ENCODE assay signal across 9 cellular contexts in the genomic region with DNA sequence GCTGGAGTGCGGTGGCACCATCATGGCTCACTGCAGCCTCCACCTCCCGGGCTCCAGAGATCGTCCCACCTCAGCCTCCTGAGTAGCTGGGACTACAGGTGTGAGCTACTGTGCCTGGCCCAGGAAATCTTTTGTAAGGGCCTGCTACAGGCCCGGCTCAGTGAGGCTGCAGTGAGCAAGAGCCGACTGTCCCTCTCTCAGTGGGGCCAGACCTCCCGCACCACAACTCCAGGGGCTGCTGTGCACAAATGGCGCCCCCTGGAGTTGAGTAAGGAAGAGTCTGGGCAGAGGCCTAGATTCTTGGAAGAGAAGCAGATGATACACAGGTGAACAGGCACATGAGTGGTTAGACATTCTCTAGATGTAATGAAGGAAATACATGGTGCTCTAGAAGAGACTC. TPM values are rescaled to one million over a fixed set of nuclear protein-coding genes. Genes with fewer than 3 reads are reported as not detected.
DNase-seq lines count a peak whose midpoint lies in the region; ATAC-seq and TF ChIP-seq lines count a peak whose summit lies in the region.
"Had no signal": no experiment of that assay in that cellular context is flagged by ENCODE, and none has a peak within 500 bp of the region (broad histone marks: within the 10 kb centered on the region; RNA-seq: fewer than 3 reads in every experiment).

No MANE protein-coding gene starts in this region.

- H3K4me1 Mint-ChIP-seq in stimulated activated naive B cell treated with anti-CD40 and anti-IgM and Interleukin-4, amounts not matched to agents 10 μg/mL and 1 μg/mL and 100 μg/mL, for 72 hours: peaks cover 18 to 36% of the 10 kb centered on the region in 2 donors

- DNase-seq in SKM-1 (lab: John Stamatoyannopoulos, UW; ENCODE audit: unreplicated experiment) (peak; percentile 27), SKM-1 treated with dmso at 0.1 percent for 144 hours (lab: John Stamatoyannopoulos, UW; ENCODE audit: unreplicated experiment) (no peak), Peyer's patch (no peak), fibroblast of villous mesenchyme (ENCODE audit: low read depth) (no peak)
- DNase-seq in stimulated activated naive B cell treated with anti-CD40 and anti-IgM and Interleukin-4, amounts not matched to agents 10 μg/mL and 1 μg/mL and 100 μg/mL, for 72 hours: no peak

- no peaks in the 10 kb centered on the region for H3K27me3 ChIP-seq in Peyer's patch

- no peaks in the 10 kb centered on the region for H3K9me3 ChIP-seq in Peyer's patch

- H3K36me3 ChIP-seq in Peyer's patch: no peaks in the 10 kb centered on the region

- H3K27ac ChIP-seq in Peyer's patch: no peak overlapping the region

- no peaks in the 10 kb centered on the region for H3K27me3 Mint-ChIP-seq in stimulated activated naive B cell treated with anti-CD40 and anti-IgM and Interleukin-4, amounts not matched to agents 10 μg/mL and 1 μg/mL and 100 μg/mL, for 72 hours

- H3K4me3 ChIP-seq in Peyer's patch (no peak overlapping the region), fibroblast of villous mesenchyme (ENCODE audit: low read depth, low read length) (no peak overlapping the region)

- no peak overlapping the region for H3K27ac Mint-ChIP-seq in stimulated activated naive B cell treated with anti-CD40 and anti-IgM and Interleukin-4, amounts not matched to agents 10 μg/mL and 1 μg/mL and 100 μg/mL, for 72 hours
- H3K27ac Mint-ChIP-seq: T-helper 1 cell treated with Interleukin-12 subunit alpha and Interleukin-12 subunit beta and Interleukin-4 antibody, amounts not matched to agents 30 μg/mL and 1 μg/mL, for 36 hours had no signal

- TF ChIP-seq CTCF in Peyer's patch (IDR thresholded peaks at IDR 0.05): peak in 4 of 6 experiments; percentile 22 to 33 (median 28)
- peak; percentile 57 for TF ChIP-seq CTCF in fibroblast of villous mesenchyme (IDR thresholded peaks at IDR 0.05; ENCODE audit: insufficient read depth, low read depth, low read length)

- H3K4me3 Mint-ChIP-seq in stimulated activated naive B cell treated with anti-CD40 and anti-IgM and Interleukin-4, amounts not matched to agents 10 μg/mL and 1 μg/mL and 100 μg/mL, for 72 hours: no peak overlapping the region
- H3K4me3 Mint-ChIP-seq: T-helper 1 cell treated with Interleukin-12 subunit alpha and Interleukin-12 subunit beta and Interleukin-4 antibody, amounts not matched to agents 30 μg/mL and 1 μg/mL, for 36 hours had no signal

- no peaks in the 10 kb centered on the region for H3K9me3 Mint-ChIP-seq in stimulated activated naive B cell treated with anti-CD40 and anti-IgM and Interleukin-4, amounts not matched to agents 10 μg/mL and 1 μg/mL and 100 μg/mL, for 72 hours
- H3K9me3 Mint-ChIP-seq: T-helper 1 cell treated with Interleukin-12 subunit alpha and Interleukin-12 subunit beta and Interleukin-4 antibody, amounts not matched to agents 30 μg/mL and 1 μg/mL, for 36 hours had no signal

- peaks cover 6 to 11% of the 10 kb centered on the region in 2 donors for H3K36me3 Mint-ChIP-seq in stimulated activated naive B cell treated with anti-CD40 and anti-IgM and Interleukin-4, amounts not matched to agents 10 μg/mL and 1 μg/mL and 100 μg/mL, for 72 hours

- no peak for TF ChIP-seq POLR2A in Peyer's patch (IDR thresholded peaks at IDR 0.05)

- peak; percentile 48 for ATAC-seq in stimulated activated naive B cell treated with anti-CD40 and anti-IgM and Interleukin-4, amounts not matched to agents 10 μg/mL and 1 μg/mL and 100 μg/mL, for 72 hours (replicated peaks)
- no peak for ATAC-seq in HG02642 (IDR thresholded peaks at IDR 0.05; ENCODE audit: poor library complexity, unreplicated experiment)
- ATAC-seq in GM19395 (IDR thresholded peaks at IDR 0.05; ENCODE audit: unreplicated experiment): no peak
- ATAC-seq in GM19397 (IDR thresholded peaks at IDR 0.05; ENCODE audit: unreplicated experiment): no peak

- H3K4me1 ChIP-seq in Peyer's patch: no peaks in the 10 kb centered on the region

RNA-seq across cellular contexts. Expression of a gene that starts 7.0 kb away (rescaled TPM):
- total RNA-seq in Peyer's patch (10 to 100 TPM in 1 of 4 donors, 1 to 10 TPM in 2, not detected in 1; 1.7 to 11.6 (median 3.2) TPM), fibroblast of villous mesenchyme (2.2 and 2.3 TPM in 2 replicates)

RNA-seq across cellular contexts. Expression of a gene that starts 41.2 kb away (rescaled TPM):
- total RNA-seq in Peyer's patch (10 to 100 TPM; 21.7 to 33.0 (median 27.3) TPM), fibroblast of villous mesenchyme (24.5 and 29.8 TPM in 2 replicates)

RNA-seq across cellular contexts. Expression of a gene that starts 53.9 kb away (rescaled TPM):
- total RNA-seq in Peyer's patch (10 to 100 TPM; 30.3 to 42.9 (median 38.0) TPM), fibroblast of villous mesenchyme (22.5 and 26.3 TPM in 2 replicates)

Comparison
In these comparisons a context has a peak if more than half of its experiments do, and no peak if none do; other contexts are left out.
1. ATAC-seq: peak in stimulated activated naive B cell treated with anti-CD40 and anti-IgM and Interleukin-4, amounts not matched to agents 10 μg/mL and 1 μg/mL and 100 μg/mL, for 72 hours (2 of 2); none in HG02642 (single experiment), GM19395 (single experiment) and GM19397 (single experiment).